Comparison of ENCODE assay signal across 1 cellular context in the genomic region with DNA sequence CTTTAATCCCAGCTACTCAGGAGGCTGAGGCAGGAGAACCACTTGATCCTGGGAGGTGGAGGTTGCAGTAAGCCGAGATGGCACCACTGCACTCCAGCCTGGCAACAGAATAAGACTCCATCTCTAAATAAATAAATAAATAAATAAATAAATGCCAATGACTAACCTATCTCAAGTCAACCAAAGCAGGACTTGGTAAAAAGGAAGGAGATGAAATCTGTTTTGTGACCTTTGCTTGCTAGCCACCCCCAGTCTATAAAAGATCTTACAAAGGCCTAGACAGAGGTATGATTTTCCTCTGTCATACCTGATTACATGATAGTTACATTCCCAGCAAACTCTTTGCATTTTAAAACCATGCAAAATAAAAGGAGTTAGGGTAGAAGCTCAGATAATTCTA.
TF ChIP-seq lines count a peak whose summit lies in the region.

No MANE protein-coding gene starts in this region.

TF ChIP-seq in endothelial cell of umbilical vein, 7 proteins besides CTCF, POLR2A, EP300 and RAD21:
- TF ChIP-seq, protein P1, sequence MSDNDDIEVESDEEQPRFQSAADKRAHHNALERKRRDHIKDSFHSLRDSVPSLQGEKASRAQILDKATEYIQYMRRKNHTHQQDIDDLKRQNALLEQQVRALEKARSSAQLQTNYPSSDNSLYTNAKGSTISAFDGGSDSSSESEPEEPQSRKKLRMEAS (IDR thresholded peaks at IDR 0.05; ENCODE audit: insufficient read depth, insufficient read length): no peak
- TF ChIP-seq GATA2 (IDR thresholded peaks at IDR 0.05; ENCODE audit: insufficient read depth, insufficient read length, low read depth, low read length) (no peak), FOS (IDR thresholded peaks at IDR 0.05; ENCODE audit: borderline replicate concordance, insufficient read depth, low read length) (no peak)
